Comparison of ENCODE assay signal across 22 cellular contexts in genomic region chr2:241866896-241867631, GRCh38. TPM values are rescaled to one million over a fixed set of nuclear protein-coding genes. Genes with fewer than 3 reads are reported as not detected.
A peak's percentile ranks its signal among the peaks of the same experiment; 100 is the strongest.
DNase-seq lines count a peak whose midpoint lies in the region; ATAC-seq, FAIRE-seq and TF ChIP-seq lines count a peak whose summit lies in the region.
"Had no signal": no experiment of that assay in that cellular context is flagged by ENCODE, and none has a peak within 500 bp of the region (broad histone marks: within the 10 kb centered on the region; RNA-seq: fewer than 3 reads in every experiment).

No MANE protein-coding gene starts in this region.

- 62% methylated on average over 22 of the region's 28 CpGs for WGBS in A549 (ENCODE audit: missing lambda C conversion rate)
- 70% methylated on average over 26 of the region's 28 CpGs for WGBS in prostate gland

- H3K4me1 Mint-ChIP-seq in CD4-positive, alpha-beta memory T cell: peaks cover 48 to 75% (median 59%) of the 10 kb centered on the region in 4 donors
- H3K4me1 Mint-ChIP-seq in central memory CD8-positive, alpha-beta T cell: peaks cover 51% of the 10 kb centered on the region
- peaks cover 38 to 67% (median 55%) of the 10 kb centered on the region in 4 donors for H3K4me1 Mint-ChIP-seq in naive thymus-derived CD8-positive, alpha-beta T cell

- peak; percentile 1 to 24; a peak in 3 of 6 replicates for ATAC-seq in A549
- ATAC-seq in central memory CD8-positive, alpha-beta T cell (replicated peaks; ENCODE audit: extremely low read depth, poor library complexity, severe bottlenecking): no peak
- no peak for ATAC-seq in naive thymus-derived CD8-positive, alpha-beta T cell
- ATAC-seq: esophagus mucosa, gastrocnemius medialis had no signal

- H3K4me3 ChIP-seq in A549 (no peak overlapping the region), PC-9 (no peak overlapping the region), prostate gland (no peak overlapping the region)
- no peak overlapping the region for H3K4me3 ChIP-seq in CD4-positive, alpha-beta memory T cell (ENCODE audit: low read length in 2 of 2)
- H3K4me3 ChIP-seq: gastrocnemius medialis, ovary, suprapubic skin had no signal

- no peak for TF ChIP-seq POLR2A in A549 (IDR thresholded peaks at IDR 0.05; ENCODE audit: low read length)
- no peak for TF ChIP-seq POLR2A in prostate gland (IDR thresholded peaks at IDR 0.05)

- no peaks in the 10 kb centered on the region for H3K27me3 ChIP-seq in CD4-positive, alpha-beta memory T cell (ENCODE audit: insufficient read depth, low read length)
- H3K27me3 ChIP-seq in PC-9 (ENCODE audit: insufficient read depth, low read depth) (peaks cover 56% of the 10 kb centered on the region), prostate gland (replicated peaks; ENCODE audit: insufficient read depth) (no peaks in the 10 kb centered on the region)

- no peaks in the 10 kb centered on the region for H3K36me3 ChIP-seq in CD4-positive, alpha-beta memory T cell (ENCODE audit: insufficient read depth, low read length)
- H3K36me3 ChIP-seq in PC-9 (ENCODE audit: low read depth) (no peaks in the 10 kb centered on the region), prostate gland (no peaks in the 10 kb centered on the region)
- H3K36me3 ChIP-seq: gastrocnemius medialis, ovary, suprapubic skin had no signal

- H3F3A ChIP-seq in PC-9 (ENCODE audit: insufficient read depth, low read depth): peaks cover 25% of the 10 kb centered on the region; the same call in 1 of the 2 replicates

- no peak for TF ChIP-seq CTCF in A549 (IDR thresholded peaks at IDR 0.05)
- no peak for TF ChIP-seq CTCF in PC-9 (conservative IDR thresholded peaks at IDR 0.05)
- no peak for TF ChIP-seq CTCF in prostate gland (IDR thresholded peaks at IDR 0.05)

- H3K27me3 Mint-ChIP-seq in CD4-positive, alpha-beta memory T cell: peaks cover 0 to 5% of the 10 kb centered on the region in 2 donors
- no peaks in the 10 kb centered on the region for H3K27me3 Mint-ChIP-seq in central memory CD8-positive, alpha-beta T cell
- H3K27me3 Mint-ChIP-seq in naive thymus-derived CD8-positive, alpha-beta T cell: peaks cover 15 to 35% (median 30%) of the 10 kb centered on the region in 5 donors
- H3K27me3 Mint-ChIP-seq: activated naive CD4-positive, alpha-beta T cell treated with anti-CD3 and anti-CD28 coated beads, Interleukin-2, amount 50 U/mL, for 24 hours had no signal

- H3K27ac ChIP-seq in A549: no peak overlapping the region
- H3K27ac ChIP-seq in CD4-positive, alpha-beta memory T cell (ENCODE audit: low read depth, low read length): peak overlapping the region; percentile 40
- H3K27ac ChIP-seq in PC-9: no peak overlapping the region
- H3K27ac ChIP-seq in prostate gland: no peak overlapping the region
- H3K27ac ChIP-seq: gastrocnemius medialis, ovary, suprapubic skin had no signal

- H3K4me2 ChIP-seq in A549 (no peak overlapping the region), PC-9 (no peak overlapping the region)

- peaks cover 0 to 3% (median 0%) of the 10 kb centered on the region in 8 donors for H3K9me3 Mint-ChIP-seq in CD4-positive, alpha-beta memory T cell
- H3K9me3 Mint-ChIP-seq in central memory CD8-positive, alpha-beta T cell: peaks cover 6% of the 10 kb centered on the region
- no peaks in the 10 kb centered on the region for H3K9me3 Mint-ChIP-seq in naive thymus-derived CD8-positive, alpha-beta T cell
- H3K9me3 Mint-ChIP-seq: activated naive CD4-positive, alpha-beta T cell treated with anti-CD3 and anti-CD28 coated beads, Interleukin-2, amount 50 U/mL, for 24 hours had no signal

- DNase-seq in A549 (ENCODE audit: low read depth in 1 of 2, low spot score in 1 of 2) (no peak), PC-9 (no peak), cerebellum (ENCODE audit: low spot score) (no peak), prostate gland (ENCODE audit: low spot score) (no peak)
- DNase-seq in CD4-positive, alpha-beta memory T cell: no peak
- DNase-seq in central memory CD8-positive, alpha-beta T cell (ENCODE audit: low spot score in 2 of 2): no peak
- DNase-seq in naive thymus-derived CD8-positive, alpha-beta T cell: no peak
- DNase-seq: activated CD8-positive, alpha-beta memory T cell treated with anti-CD3 and anti-CD28 coated beads, Interleukin-2, amount 10 ng/mL, durations not matched to agents 7 days and 5 days; effector memory CD4-positive, alpha-beta T cell; gastrocnemius medialis; GF-D8; KG1; NCI-H146; NCI-H526; ovary; SW 1271 had no signal

- H4K20me1 ChIP-seq in PC-9 (ENCODE audit: insufficient read depth): no peaks in the 10 kb centered on the region

- H3K9me3 ChIP-seq in A549 (no peaks in the 10 kb centered on the region), PC-9 (ENCODE audit: insufficient read depth, low read depth) (no peaks in the 10 kb centered on the region), prostate gland (no peaks in the 10 kb centered on the region)
- H3K9me3 ChIP-seq in CD4-positive, alpha-beta memory T cell (ENCODE audit: control insufficient read depth in 1 of 2, low read length in 2 of 2): no peaks in the 10 kb centered on the region
- H3K9me3 ChIP-seq: gastrocnemius medialis, ovary, suprapubic skin had no signal

- no peaks in the 10 kb centered on the region for H3K79me2 ChIP-seq in PC-9 (ENCODE audit: low read depth)

- H2AFZ ChIP-seq in PC-9: no peak overlapping the region

- POLR2A ChIA-PET in A549 (lab: Yijun Ruan, JAX) (interaction anchor here (0.6 to 1.6 kb wide), 2 partner anchors 165 to 1025 kb away, joined by 3 to 4 read pairs; partner anchors contain the start of gene ING5), PC-9 (lab: Charles Lee; ENCODE audit: unreplicated experiment) (interaction anchor here (0.6 kb wide), 1 partner anchor 132 kb away, joined by 5 read pairs; no protein-coding TSS in a partner anchor)
- POLR2A ChIA-PET in CD4-positive, alpha-beta memory T cell (lab: Charles Lee; ENCODE audit: partially characterized antibody): interaction anchor here (1.1 to 3.1 kb wide), 5 partner anchors 8 to 180 kb away, joined by 3 to 31 read pairs (median 10); partner anchors contain the start of genes D2HGDH, DTYMK and PDCD1
- POLR2A ChIA-PET in naive thymus-derived CD8-positive, alpha-beta T cell (lab: Charles Lee): interaction anchor here (0.7 to 2.0 kb wide), 7 partner anchors 12 to 180 kb away, joined by 3 to 7 read pairs (median 4); partner anchors contain the start of genes D2HGDH and DTYMK

- no peaks in the 10 kb centered on the region for H3K9me2 ChIP-seq in PC-9 (ENCODE audit: insufficient read depth)

- CTCF ChIA-PET in A549 (lab: Yijun Ruan, JAX) (interaction anchor here (1.6 to 3.8 kb wide), 2 partner anchors 12 to 134 kb away, joined by 3 to 28 read pairs; no protein-coding TSS in a partner anchor), PC-9 (lab: Charles Lee) (interaction anchor here (1.1 kb wide), 1 partner anchor 11 kb away, joined by 3 read pairs; no protein-coding TSS in a partner anchor)
- CTCF ChIA-PET in CD4-positive, alpha-beta memory T cell (lab: Charles Lee; ENCODE audit: partially characterized antibody): interaction anchor here (1.1 to 2.6 kb wide), 4 partner anchors 10 to 134 kb away, joined by 3 to 11 read pairs (median 7); no protein-coding TSS in a partner anchor

- FAIRE-seq in A549 (lab: Jason Lieb, UNC): no peak
- FAIRE-seq: keratinocyte, urothelium cell line had no signal

- H3K36me3 Mint-ChIP-seq in CD4-positive, alpha-beta memory T cell: no peaks in the 10 kb centered on the region
- H3K36me3 Mint-ChIP-seq in central memory CD8-positive, alpha-beta T cell (ENCODE audit: insufficient read depth): peaks cover 26% of the 10 kb centered on the region
- H3K36me3 Mint-ChIP-seq in naive thymus-derived CD8-positive, alpha-beta T cell: no peaks in the 10 kb centered on the region
- H3K36me3 Mint-ChIP-seq: activated naive CD4-positive, alpha-beta T cell treated with anti-CD3 and anti-CD28 coated beads, Interleukin-2, amount 50 U/mL, for 24 hours had no signal

- no TSS peak for BruUV-seq in PC-9 (replicated peaks; lab: Mats Ljungman, UMichigan)

- TF ChIP-seq RAD21 in A549 (conservative IDR thresholded peaks at IDR 0.05 in 1 of 2, IDR thresholded peaks at IDR 0.05 in 1 of 2): no peak

- H3K4me3 Mint-ChIP-seq in CD4-positive, alpha-beta memory T cell: peak overlapping the region in 2 of 8 donors; percentile 20 to 32
- peak overlapping the region; percentile 63 for H3K4me3 Mint-ChIP-seq in central memory CD8-positive, alpha-beta T cell
- peak overlapping the region in 5 of 10 donors; percentile 10 to 85 (median 45) for H3K4me3 Mint-ChIP-seq in naive thymus-derived CD8-positive, alpha-beta T cell
- H3K4me3 Mint-ChIP-seq: activated CD8-positive, alpha-beta memory T cell treated with anti-CD3 and anti-CD28 coated beads, Interleukin-2, amount 10 ng/mL, durations not matched to agents 7 days and 5 days; activated naive CD4-positive, alpha-beta T cell treated with anti-CD3 and anti-CD28 coated beads, Interleukin-2, amount 50 U/mL, for 24 hours had no signal

- peak overlapping the region in 3 of 7 donors; percentile 19 to 76 (median 66) for H3K27ac Mint-ChIP-seq in CD4-positive, alpha-beta memory T cell
- peak overlapping the region; percentile 88 for H3K27ac Mint-ChIP-seq in central memory CD8-positive, alpha-beta T cell (ENCODE audit: low read depth)
- H3K27ac Mint-ChIP-seq in naive thymus-derived CD8-positive, alpha-beta T cell: peak overlapping the region in 6 of 10 donors; percentile 11 to 93 (median 70)
- H3K27ac Mint-ChIP-seq: activated CD8-positive, alpha-beta memory T cell treated with anti-CD3 and anti-CD28 coated beads, Interleukin-2, amount 10 ng/mL, durations not matched to agents 7 days and 5 days; activated naive CD4-positive, alpha-beta T cell treated with anti-CD3 and anti-CD28 coated beads, Interleukin-2, amount 50 U/mL, for 24 hours had no signal

- intact Hi-C loops in CD4-positive, alpha-beta memory T cell (cut with micrococcal nuclease): no loop called here
- intact Hi-C loops in PC-9 (cut with micrococcal nuclease; ENCODE audit: unreplicated experiment) (no loop called here), prostate gland (cut with DNase I) (no loop called here)

- no peak for TF ChIP-seq EP300 in A549 (IDR thresholded peaks at IDR 0.05)

- H3K4me1 ChIP-seq in A549 (peaks cover 11% of the 10 kb centered on the region; the same call in 2 of the 3 replicates), PC-9 (replicated peaks; ENCODE audit: insufficient read depth) (no peaks in the 10 kb centered on the region), prostate gland (replicated peaks) (peaks cover 5% of the 10 kb centered on the region)
- peaks cover 85% of the 10 kb centered on the region for H3K4me1 ChIP-seq in CD4-positive, alpha-beta memory T cell (ENCODE audit: insufficient read depth, low read length)
- H3K4me1 ChIP-seq: gastrocnemius medialis had no signal

RNA-seq across cellular contexts. Expression of gene RTP5, which starts 2.5 kb away (rescaled TPM):
- polyA plus RNA-seq in A549 (2011; rRNA removed): not detected in 2 replicates
- not detected in 2 replicates for polyA plus RNA-seq in A549 (2012; cell fraction: cytosol; rRNA removed)
- polyA plus RNA-seq in A549 (2012; cell fraction: nucleus; rRNA removed): not detected in 2 replicates
- polyA plus RNA-seq in A549 (2017; fragmentation: RNase III; extraction: RNeasy Plus Mini Kit Qiagen cat#74134 plus additional on column Dnase treatment): not detected in 3 replicates
- not detected in 2 replicates for polyA minus RNA-seq in A549 (2011; rRNA and poly(A)+ RNA removed)
- under 1 TPM in 1 of 2 experiments, not detected in 1; 0.28 TPM for total RNA-seq in CD4-positive, alpha-beta memory T cell
- not detected for polyA plus RNA-seq in CD4-positive, alpha-beta memory T cell
- not detected for total RNA-seq in naive thymus-derived CD8-positive, alpha-beta T cell
- not detected for polyA plus RNA-seq in naive thymus-derived CD8-positive, alpha-beta T cell
- not detected in 2 replicates for total RNA-seq in PC-9 (2021)
- 1.3 TPM for total RNA-seq in cerebellum
- under 1 TPM; 0.14 to 0.28 TPM for total RNA-seq in prostate gland
- total RNA-seq: activated CD8-positive, alpha-beta memory T cell treated with anti-CD3 and anti-CD28 coated beads, Interleukin-2, amount 10 ng/mL, durations not matched to agents 7 days and 5 days; esophagus mucosa; gastrocnemius medialis; suprapubic skin had no signal
- polyA plus RNA-seq: keratinocyte, ovary had no signal

RNA-seq across cellular contexts. Expression of gene PDCD1, which starts 8.4 kb away (rescaled TPM):
- polyA plus RNA-seq in A549 (2011; rRNA removed) (not detected in 2 replicates), A549 (2017; fragmentation: RNase III; extraction: RNeasy Plus Mini Kit Qiagen cat#74134 plus additional on column Dnase treatment) (not detected in 3 replicates)
- not detected in 2 replicates for polyA plus RNA-seq in A549 (2012; cell fraction: cytosol; rRNA removed)
- polyA plus RNA-seq in A549 (2012; cell fraction: nucleus; rRNA removed): not detected in 2 replicates
- not detected in 2 replicates for polyA minus RNA-seq in A549 (2011; rRNA and poly(A)+ RNA removed)
- total RNA-seq in CD4-positive, alpha-beta memory T cell: 1 to 10 TPM; 5.9 to 6.2 TPM
- polyA plus RNA-seq in CD4-positive, alpha-beta memory T cell: 10 to 100 TPM in 1 of 2 donors, 1 to 10 TPM in 1; 5.2 to 12.4 TPM
- total RNA-seq in naive thymus-derived CD8-positive, alpha-beta T cell: under 1 TPM; 0.23 to 0.47 TPM
- polyA plus RNA-seq in naive thymus-derived CD8-positive, alpha-beta T cell: 1 to 10 TPM in 1 of 3 donors, under 1 TPM in 2; 0.15 to 6.0 (median 0.60) TPM
- total RNA-seq in PC-9 (2021) (not detected in 2 replicates), cerebellum (not detected), prostate gland (under 1 TPM; 0.27 to 0.80 TPM)
- total RNA-seq: myocyte, suprapubic skin had no signal
- polyA plus RNA-seq: keratinocyte had no signal

RNA-seq across cellular contexts. Expression of gene NEU4, which starts 58.1 kb away (rescaled TPM):
- 0.08 and 0.13 TPM in 2 replicates for polyA plus RNA-seq in A549 (2011; rRNA removed)
- polyA plus RNA-seq in A549 (2012; cell fraction: cytosol; rRNA removed): 0.05 and 0.12 TPM in 2 replicates
- 1.2 and 1.8 TPM in 2 replicates for polyA plus RNA-seq in A549 (2012; cell fraction: nucleus; rRNA removed)
- polyA plus RNA-seq in A549 (2017; fragmentation: RNase III; extraction: RNeasy Plus Mini Kit Qiagen cat#74134 plus additional on column Dnase treatment): 0.19 to 0.70 TPM (median 0.25 TPM) in 3 replicates
- not detected in 2 replicates for polyA minus RNA-seq in A549 (2011; rRNA and poly(A)+ RNA removed)
- under 1 TPM in 1 of 2 experiments, not detected in 1; 0.14 TPM for total RNA-seq in CD4-positive, alpha-beta memory T cell
- polyA plus RNA-seq in CD4-positive, alpha-beta memory T cell: 1 to 10 TPM in 1 of 2 donors, not detected in 1; 1.3 TPM
- total RNA-seq in naive thymus-derived CD8-positive, alpha-beta T cell: not detected
- not detected for polyA plus RNA-seq in naive thymus-derived CD8-positive, alpha-beta T cell
- total RNA-seq in PC-9 (2021): 0.90 and 0.92 TPM in 2 replicates
- 0.82 TPM for total RNA-seq in cerebellum
- under 1 TPM in 1 of 2 donors, not detected in 1; 0.62 TPM for total RNA-seq in prostate gland
- total RNA-seq: esophagus mucosa had no signal
- polyA plus RNA-seq: keratinocyte had no signal

Comparison
In these comparisons a context has a peak if more than half of its experiments do, and no peak if none do; other contexts are left out.
1. ATAC-seq: peak in A549 (2 of 2); none in central memory CD8-positive, alpha-beta T cell (single experiment) and naive thymus-derived CD8-positive, alpha-beta T cell (0 of 2).